In genomic region chr16:2531696-2532493, GRCh38 we compare ENCODE assay signal across 8 cellular contexts. TPM values are rescaled to one million over a fixed set of nuclear protein-coding genes. Genes with fewer than 3 reads are reported as not detected.
DNase-seq lines count a peak whose midpoint lies in the region; ATAC-seq and TF ChIP-seq lines count a peak whose summit lies in the region.

No MANE protein-coding gene starts in this region.

- CTCF ChIA-PET in CD8-positive, alpha-beta T cell (lab: Charles Lee) = interaction anchor here (1.1 kb wide), 1 partner anchor 11 kb away, joined by 3 read pairs; the partner anchor contains the start of gene AMDHD2

- no peaks in the 10 kb centered on the region for H3K79me1 ChIP-seq in mesendoderm (ENCODE audit: low read length)

- no peak overlapping the region for H2BK5ac ChIP-seq in mesendoderm (ENCODE audit: low read length)

- no peaks in the 10 kb centered on the region for H3K9me3 ChIP-seq in CD8-positive, alpha-beta T cell (ENCODE audit: low read length)
- H3K9me3 ChIP-seq in effector memory CD4-positive, alpha-beta T cell (ENCODE audit: control insufficient read depth, low read length) = no peaks in the 10 kb centered on the region

- peak overlapping the region; percentile 45 for H3K23ac ChIP-seq in mesendoderm (ENCODE audit: low read length)

- peaks cover 12% of the 10 kb centered on the region for H3K4me1 ChIP-seq in CD8-positive, alpha-beta T cell (ENCODE audit: insufficient read depth, low read length)
- peaks cover 8% of the 10 kb centered on the region for H3K4me1 ChIP-seq in effector memory CD4-positive, alpha-beta T cell (ENCODE audit: control insufficient read depth, insufficient read depth, low read length, poor library complexity, severe bottlenecking)
- H3K4me1 ChIP-seq in mesendoderm (ENCODE audit: control insufficient read depth, low read depth, low read length) = peaks cover 2% of the 10 kb centered on the region

- peaks cover 20% of the 10 kb centered on the region for H3K4me1 Mint-ChIP-seq in CD8-positive, alpha-beta T cell (ENCODE audit: low read depth)

- H3K36me3 Mint-ChIP-seq in CD8-positive, alpha-beta T cell = peaks cover 16% of the 10 kb centered on the region

- peak overlapping the region; percentile 75 for H3K4me3 ChIP-seq in CD8-positive, alpha-beta T cell (ENCODE audit: low read depth, low read length)
- H3K4me3 ChIP-seq in effector memory CD4-positive, alpha-beta T cell (ENCODE audit: insufficient read depth, low read depth, low read length, poor library complexity, severe bottlenecking) = peak overlapping the region; percentile 75
- H3K4me3 ChIP-seq in mesendoderm (ENCODE audit: low read length) = peak overlapping the region; percentile 56

- peak overlapping the region; percentile 100 for H3K27ac Mint-ChIP-seq in CD8-positive, alpha-beta T cell

- H3K18ac ChIP-seq in mesendoderm (ENCODE audit: low read length) = peak overlapping the region; percentile 24

- H3K4ac ChIP-seq in mesendoderm (ENCODE audit: low read depth, low read length) = no peak overlapping the region

- no peak overlapping the region for H2BK15ac ChIP-seq in mesendoderm (replicated peaks; ENCODE audit: low read depth)

- no peaks in the 10 kb centered on the region for H3K79me2 ChIP-seq in mesendoderm (ENCODE audit: control insufficient read depth, insufficient read depth, low read length)

- POLR2A ChIA-PET in CD8-positive, alpha-beta T cell (lab: Charles Lee) = interaction anchor here (0.8 to 3.5 kb wide), 9 partner anchors 9 to 551 kb away, joined by 3 to 59 read pairs (median 3); partner anchors contain the start of genes AMDHD2, ATP6V0C, ECI1 and TRAF7

- peak overlapping the region; percentile 90 for H3K9ac ChIP-seq in mesendoderm (ENCODE audit: low read length)

- no peaks in the 10 kb centered on the region for H3K27me3 Mint-ChIP-seq in CD8-positive, alpha-beta T cell (ENCODE audit: low read depth)

- H2AK5ac ChIP-seq in mesendoderm (ENCODE audit: low read length) = no peak overlapping the region

- peaks cover 11% of the 10 kb centered on the region for H3K36me3 ChIP-seq in CD8-positive, alpha-beta T cell (ENCODE audit: insufficient read depth, low read length)
- H3K36me3 ChIP-seq in effector memory CD4-positive, alpha-beta T cell (ENCODE audit: control insufficient read depth, insufficient read depth, low read length) = peaks cover 15% of the 10 kb centered on the region
- peaks cover 2% of the 10 kb centered on the region for H3K36me3 ChIP-seq in mesendoderm (ENCODE audit: control insufficient read depth, insufficient read depth, low read length)

- intact Hi-C loops in CD8-positive, alpha-beta T cell (cut with DNase I, micrococcal nuclease) = loop anchor here (1.0 to 10.0 kb wide), 11 partner anchors 12 to 1947 kb away; partner anchors contain the start of genes AMDHD2 (in 2 of the 2), ATP6V0C (in 2 of the 2), CCNF (in 1 of the 2) and CORO7 (in 1 of the 2)

- no peak overlapping the region for H4K5ac ChIP-seq in mesendoderm (ENCODE audit: low read length)

- ATAC-seq in CD8-positive, alpha-beta T cell = peak; percentile 87
- peak; percentile 59 for ATAC-seq in GM19468 (IDR thresholded peaks at IDR 0.05; ENCODE audit: extremely low read depth, unreplicated experiment)

- no peak for TF ChIP-seq CTCF in CD8-positive, alpha-beta T cell (IDR thresholded peaks at IDR 0.05)

- H3K27ac ChIP-seq in CD8-positive, alpha-beta T cell (ENCODE audit: low read depth, low read length) = peak overlapping the region; percentile 91
- H3K27ac ChIP-seq in effector memory CD4-positive, alpha-beta T cell (ENCODE audit: insufficient read depth, low read length, poor library complexity, severe bottlenecking) = peak overlapping the region; percentile 82
- H3K27ac ChIP-seq in mesendoderm (ENCODE audit: low read depth, low read length) = no peak overlapping the region

- H3K9me3 Mint-ChIP-seq in CD8-positive, alpha-beta T cell = no peaks in the 10 kb centered on the region

- peak overlapping the region; percentile 95 for H3K4me2 ChIP-seq in mesendoderm (ENCODE audit: low read length)

- peak overlapping the region; percentile 98 for H3K4me3 Mint-ChIP-seq in CD8-positive, alpha-beta T cell

- H2BK120ac ChIP-seq in mesendoderm (ENCODE audit: low read depth, low read length) = no peak overlapping the region

- H4K8ac ChIP-seq in mesendoderm (ENCODE audit: low read depth, low read length) = no peak overlapping the region

- WGBS in mesendoderm (ENCODE audit: extremely low coverage, insufficient coverage, low lambda C conversion rate) = no CpG with 5 or more reads among the region's 84 CpGs

- peak overlapping the region; percentile 96 for H3K56ac ChIP-seq in mesendoderm (ENCODE audit: low read length)

- no peaks in the 10 kb centered on the region for H3K27me3 ChIP-seq in CD8-positive, alpha-beta T cell (ENCODE audit: insufficient read depth, low read length)
- no peaks in the 10 kb centered on the region for H3K27me3 ChIP-seq in effector memory CD4-positive, alpha-beta T cell (replicated peaks; ENCODE audit: control insufficient read depth, insufficient read depth, low read length, poor library complexity, severe bottlenecking)
- H3K27me3 ChIP-seq in mesendoderm (ENCODE audit: insufficient read depth, low read length, poor library complexity) = no peaks in the 10 kb centered on the region

- DNase-seq in CD8-positive, alpha-beta T cell = peak; percentile 93 to 98 (median 97)
- DNase-seq in HS-5 (ENCODE audit: low read depth) (peak; percentile 77), NK-92 (lab: John Stamatoyannopoulos, UW; ENCODE audit: unreplicated experiment) (peak; percentile 79), mesendoderm (peak; percentile 98)
- peak; percentile 92 to 94 for DNase-seq in activated CD8-positive, alpha-beta memory T cell treated with anti-CD3 and anti-CD28 coated beads for 4 hours (ENCODE audit: low read depth in 2 of 2)
- DNase-seq in effector memory CD4-positive, alpha-beta T cell = peak; percentile 93 to 96 (median 94)
- DNase-seq in stimulated activated CD8-positive, alpha-beta memory T cell treated with anti-CD3 and anti-CD28 coated beads, Interleukin-12 subunit alpha, Interleukin-12 subunit beta, amount 100 ng/mL, for 4 hours (ENCODE audit: low read depth) = peak; percentile 96

RNA-seq across cellular contexts. Expression of gene CEMP1, which starts 0.7 kb away (rescaled TPM):
- total RNA-seq in CD8-positive, alpha-beta T cell = under 1 TPM; 0.46 to 0.47 TPM
- not detected for polyA plus RNA-seq in mesendoderm (2013, experiment 1 of 2)
- polyA plus RNA-seq in mesendoderm (2013, experiment 2 of 2) = not detected

RNA-seq across cellular contexts. Expression of gene PDPK1, which starts 5.9 kb away (rescaled TPM):
- 10 to 100 TPM; 42.3 to 49.2 TPM for total RNA-seq in CD8-positive, alpha-beta T cell
- 15.7 TPM for polyA plus RNA-seq in mesendoderm (2013, experiment 1 of 2)
- 15.0 TPM for polyA plus RNA-seq in mesendoderm (2013, experiment 2 of 2)

RNA-seq across cellular contexts. Expression of gene AMDHD2, which starts 11.7 kb away (rescaled TPM):
- 100 to 1,000 TPM; 212 to 226 TPM for total RNA-seq in CD8-positive, alpha-beta T cell
- polyA plus RNA-seq in mesendoderm (2013, experiment 1 of 2) = 8.0 TPM
- 8.4 TPM for polyA plus RNA-seq in mesendoderm (2013, experiment 2 of 2)

RNA-seq across cellular contexts. Expression of gene ATP6V0C, which starts 18.1 kb away (rescaled TPM):
- total RNA-seq in CD8-positive, alpha-beta T cell = 100 to 1,000 TPM; 260 TPM
- polyA plus RNA-seq in mesendoderm (2013, experiment 1 of 2) = 279 TPM
- 280 TPM for polyA plus RNA-seq in mesendoderm (2013, experiment 2 of 2)

RNA-seq across cellular contexts. Expression of gene TBC1D24, which starts 57.0 kb away (rescaled TPM):
- 1 to 10 TPM; 2.8 to 3.8 TPM for total RNA-seq in CD8-positive, alpha-beta T cell
- 4.3 TPM for polyA plus RNA-seq in mesendoderm (2013, experiment 1 of 2)
- 4.4 TPM for polyA plus RNA-seq in mesendoderm (2013, experiment 2 of 2)
